ENCODE assay signal across 2 cellular contexts in the genomic region with DNA sequence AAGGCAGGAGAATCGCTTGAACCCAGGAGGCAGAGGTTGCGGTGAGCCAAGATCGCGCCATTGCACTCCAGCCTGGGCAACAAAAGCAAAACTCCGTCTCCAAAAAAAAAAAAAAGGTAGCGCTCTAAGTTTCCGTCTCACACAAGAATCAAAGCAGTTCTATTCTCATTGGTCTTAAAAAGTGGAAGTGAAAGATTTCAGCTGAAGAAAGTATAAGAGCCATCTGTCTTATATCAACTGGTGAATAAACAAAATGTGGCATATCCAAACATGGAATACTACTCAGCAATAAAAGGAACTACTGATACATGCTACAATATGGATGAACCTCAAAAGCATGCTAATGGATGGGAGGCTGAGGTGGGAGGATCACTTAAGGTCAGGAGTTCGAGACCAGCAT. TPM values are rescaled to one million over a fixed set of nuclear protein-coding genes. Genes with fewer than 3 reads are reported as not detected.
"Had no signal": no experiment of that assay in that cellular context is flagged by ENCODE, and none has a peak within 500 bp of the region (broad histone marks: within the 10 kb centered on the region; RNA-seq: fewer than 3 reads in every experiment).

No MANE protein-coding gene starts in this region.

RNA-seq across cellular contexts. Expression of a gene that starts 54.6 kb away (rescaled TPM):
- total RNA-seq: MCF 10A, SJSA1 had no signal
